8 cellular contexts compared by ENCODE assay signal in the genomic region with DNA sequence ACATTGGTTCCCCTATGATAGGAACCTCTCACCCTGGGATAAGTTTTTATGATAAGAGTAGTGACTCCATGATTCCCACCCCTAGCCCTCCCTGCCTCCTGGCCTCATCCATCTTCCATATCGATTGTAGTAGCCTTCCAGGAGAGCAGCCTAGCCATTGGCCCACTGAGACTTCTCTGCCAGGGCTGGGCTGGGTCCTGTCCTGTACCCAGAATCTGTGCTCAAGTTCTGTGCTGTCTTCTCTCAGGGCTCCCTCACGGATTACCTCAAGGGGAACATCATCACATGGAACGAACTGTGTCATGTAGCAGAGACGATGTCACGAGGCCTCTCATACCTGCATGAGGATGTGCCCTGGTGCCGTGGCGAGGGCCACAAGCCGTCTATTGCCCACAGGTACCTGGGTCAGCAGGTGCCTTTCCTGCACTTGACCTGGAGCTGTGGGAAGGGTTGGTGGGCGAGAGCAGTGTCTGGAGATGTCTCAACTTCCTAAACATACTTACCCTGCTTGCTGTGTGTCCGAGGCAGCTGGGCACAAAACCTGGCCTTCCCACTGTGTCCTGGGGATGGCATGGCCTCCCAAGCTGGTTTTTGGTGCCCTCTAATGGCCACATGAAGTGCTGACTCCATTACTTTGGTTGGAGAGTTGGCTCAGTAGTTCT. TPM values are rescaled to one million over a fixed set of nuclear protein-coding genes. Genes with fewer than 3 reads are reported as not detected.
DNase-seq lines count a peak whose midpoint lies in the region; ATAC-seq, FAIRE-seq and TF ChIP-seq lines count a peak whose summit lies in the region.

No MANE protein-coding gene starts in this region.

- DNase-seq in activated gamma-delta T cell treated with Interleukin-2 at 50 U/mL for 16 hours (peak; percentile 34), activated gamma-delta T cell (lab: John Stamatoyannopoulos, UW) (no peak), RCC 7860 (ENCODE audit: low spot score) (peak; percentile 20), glutamatergic neuron (peak; percentile 62), posterior vena cava (ENCODE audit: low spot score) (peak; percentile 83)
- DNase-seq in activated naive CD4-positive, alpha-beta T cell treated with anti-CD3 and anti-CD28 coated beads, Interleukin-2, amount 50 U/mL, for 72 hours (ENCODE audit: low spot score in 2 of 2) = peak in 1 of 2 donors; percentile 40

- peak; percentile 69 for TF ChIP-seq CTCF in glutamatergic neuron (IDR thresholded peaks at IDR 0.05; ENCODE audit: partially characterized antibody, unreplicated experiment)

- ATAC-seq in HG03175 (IDR thresholded peaks at IDR 0.05; ENCODE audit: unreplicated experiment) (peak; percentile 64), GM21825 (IDR thresholded peaks at IDR 0.05; ENCODE audit: unreplicated experiment) (no peak)
- ATAC-seq in activated naive CD4-positive, alpha-beta T cell treated with anti-CD3 and anti-CD28 coated beads, Interleukin-2, amount 50 U/mL, for 72 hours = peak; percentile 67 to 73

- H3K27ac Mint-ChIP-seq in activated naive CD4-positive, alpha-beta T cell treated with anti-CD3 and anti-CD28 coated beads, Interleukin-2, amount 50 U/mL, for 72 hours = peak overlapping the region in 1 of 2 donors; percentile 52
- H3K27ac Mint-ChIP-seq in glutamatergic neuron (ENCODE audit: unreplicated experiment) = no peak overlapping the region

- peaks cover 14% of the 10 kb centered on the region for H3K4me1 Mint-ChIP-seq in glutamatergic neuron (ENCODE audit: low read depth, unreplicated experiment)

- no peaks in the 10 kb centered on the region for H3K9me3 Mint-ChIP-seq in activated naive CD4-positive, alpha-beta T cell treated with anti-CD3 and anti-CD28 coated beads, Interleukin-2, amount 50 U/mL, for 72 hours
- no peaks in the 10 kb centered on the region for H3K9me3 Mint-ChIP-seq in glutamatergic neuron (ENCODE audit: unreplicated experiment)

- H3K36me3 Mint-ChIP-seq in activated naive CD4-positive, alpha-beta T cell treated with anti-CD3 and anti-CD28 coated beads, Interleukin-2, amount 50 U/mL, for 72 hours = peaks cover 0 to 5% of the 10 kb centered on the region in 2 donors
- H3K36me3 Mint-ChIP-seq in glutamatergic neuron (ENCODE audit: unreplicated experiment) = peaks cover 2% of the 10 kb centered on the region

- peaks cover 2% of the 10 kb centered on the region for H3K27me3 Mint-ChIP-seq in glutamatergic neuron (ENCODE audit: unreplicated experiment)

- peak; percentile 41 for FAIRE-seq in RCC 7860 (lab: Jason Lieb, UNC)

- intact Hi-C loops in posterior vena cava (cut with DNase I) = loop anchor here (5.0 kb wide), 2 partner anchors 132 to 357 kb away; partner anchors contain the start of gene XYLB (in 2 of the 2)

- no peak overlapping the region for H3K4me3 Mint-ChIP-seq in glutamatergic neuron (ENCODE audit: unreplicated experiment)

RNA-seq across cellular contexts. Expression of gene EXOG, which starts 16.6 kb away (rescaled TPM):
- 10 to 100 TPM; 22.0 to 22.8 TPM for total RNA-seq in activated naive CD4-positive, alpha-beta T cell treated with anti-CD3 and anti-CD28 coated beads, Interleukin-2, amount 50 U/mL, for 72 hours
- total RNA-seq in glutamatergic neuron (ENCODE audit: unreplicated experiment) = 20.9 TPM
- 10 to 100 TPM; 12.3 to 14.7 TPM for total RNA-seq in posterior vena cava

RNA-seq across cellular contexts. Expression of gene ACVR2B, which starts 25.9 kb away (rescaled TPM):
- total RNA-seq in activated naive CD4-positive, alpha-beta T cell treated with anti-CD3 and anti-CD28 coated beads, Interleukin-2, amount 50 U/mL, for 72 hours = 1 to 10 TPM; 7.9 to 8.4 TPM
- total RNA-seq in glutamatergic neuron (ENCODE audit: unreplicated experiment) (122 TPM), posterior vena cava (1 to 10 TPM; 2.7 to 2.8 TPM)

Comparison
In these comparisons a context has a peak if more than half of its experiments do, and no peak if none do; other contexts are left out.
1. RNA of gene ACVR2B, which starts 25.9 kb away (total RNA-seq): 122 TPM in glutamatergic neuron (single experiment); 7.9 to 8.4 TPM in activated naive CD4-positive, alpha-beta T cell treated with anti-CD3 and anti-CD28 coated beads, Interleukin-2, amount 50 U/mL, for 72 hours and 2.7 to 2.8 TPM in posterior vena cava; every median in the first group is over 10 times any median in the second.